Comparison of ENCODE assay signal across 20 cellular contexts in the genomic region with DNA sequence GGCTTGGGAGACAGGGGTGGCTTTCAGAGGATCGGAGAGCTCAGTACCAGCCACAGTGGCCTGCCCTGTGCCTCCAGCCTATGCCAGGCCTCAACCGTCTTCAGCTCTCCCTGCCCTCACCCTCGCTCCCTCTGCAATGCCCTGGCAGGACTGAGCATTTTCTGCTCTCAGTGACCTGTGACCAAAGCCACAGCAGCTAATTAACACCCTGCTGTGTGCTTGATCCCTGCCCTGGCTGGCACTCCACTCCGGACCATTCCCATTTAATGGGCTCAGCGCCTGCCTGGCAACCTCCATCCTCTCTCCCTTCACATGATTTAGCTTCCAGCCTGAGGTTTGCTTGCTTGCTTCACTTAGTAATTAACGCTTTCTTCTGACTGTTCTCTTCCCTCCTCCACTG.
"Had no signal": no experiment of that assay in that cellular context is flagged by ENCODE, and none has a peak within 500 bp of the region (broad histone marks: within the 10 kb centered on the region; RNA-seq: fewer than 3 reads in every experiment).

No MANE protein-coding gene starts in this region.

- H3K4me3 Mint-ChIP-seq: activated CD4-positive, alpha-beta memory T cell treated with anti-CD3 and anti-CD28 coated beads for 36 hours; activated T-cell treated with anti-CD3 and anti-CD28 coated beads, Interleukin-2, amount 50 U/mL, for 4 hours; natural killer cell treated with Interleukin-12 subunit alpha and Interleukin-12 subunit beta and Interleukin-15 and Interleukin-18, amount 100 ng/mL, for 72 hours; T-cell had no signal

- H3K9me3 ChIP-seq: breast epithelium, colonic mucosa had no signal

- H3K9me3 Mint-ChIP-seq: natural killer cell treated with Interleukin-12 subunit alpha and Interleukin-12 subunit beta and Interleukin-15 and Interleukin-18, amount 100 ng/mL, for 72 hours had no signal

- ATAC-seq: activated naive CD4-positive, alpha-beta T cell treated with anti-CD3 and anti-CD28 coated beads, Interleukin-2, amount 50 U/mL, for 72 hours; activated T-cell treated with anti-CD3 and anti-CD28 coated beads, Interleukin-2, amount 50 U/mL, for 4 hours; mucosa of descending colon; natural killer cell treated with Interleukin-12 subunit alpha and Interleukin-12 subunit beta and Interleukin-15 and Interleukin-18, amount 100 ng/mL, for 72 hours; stimulated activated naive CD8-positive, alpha-beta T cell treated with anti-CD3 and anti-CD28 coated beads, Interleukin-15, Interleukin-2, amounts not matched to agents 100 U/mL and 50 U/mL, for 24 hours; T-cell had no signal

- H3K36me3 ChIP-seq: breast epithelium, colonic mucosa, heart right ventricle, thoracic aorta had no signal

- H3K36me3 Mint-ChIP-seq: activated CD4-positive, alpha-beta memory T cell treated with anti-CD3 and anti-CD28 coated beads for 36 hours; natural killer cell treated with Interleukin-12 subunit alpha and Interleukin-12 subunit beta and Interleukin-15 and Interleukin-18, amount 100 ng/mL, for 72 hours; T-cell had no signal

- H3K27me3 ChIP-seq: breast epithelium, colonic mucosa had no signal

- H3K27ac Mint-ChIP-seq: activated CD4-positive, alpha-beta memory T cell treated with anti-CD3 and anti-CD28 coated beads for 36 hours; activated naive CD4-positive, alpha-beta T cell treated with anti-CD3 and anti-CD28 coated beads, Interleukin-2, amount 50 U/mL, for 72 hours; natural killer cell treated with Interleukin-12 subunit alpha and Interleukin-12 subunit beta and Interleukin-15 and Interleukin-18, amount 100 ng/mL, for 72 hours; T-cell had no signal

- H3K4me3 ChIP-seq: breast epithelium, colonic mucosa, heart right ventricle, mucosa of descending colon, thoracic aorta had no signal

- H3K4me1 Mint-ChIP-seq: T-cell had no signal

- H3K27ac ChIP-seq: breast epithelium, colonic mucosa, heart right ventricle, thoracic aorta, VCaP had no signal

- DNase-seq: activated CD4-positive, alpha-beta memory T cell treated with anti-CD3 and anti-CD28 coated beads for 36 hours; activated effector memory CD4-positive, alpha-beta T cell treated with anti-CD3 and anti-CD28 coated beads, Interleukin-2, amount 50 U/mL, for 16 hours; activated T-cell treated with anti-CD3 and anti-CD28 coated beads, Interleukin-2, amount 50 U/mL, for 4 hours; amniotic stem cell; colonic mucosa; effector CD4-positive, alpha-beta T cell; foreskin melanocyte; heart right ventricle; mucosa of descending colon; stimulated activated CD4-positive, alpha-beta T cell treated with anti-CD3 and anti-CD28 coated beads, Interleukin-4, amount 100 ng/mL, for 1 hour; stimulated activated CD8-positive, alpha-beta memory T cell treated with anti-CD3 and anti-CD28 coated beads, Interleukin-4, amount 100 ng/mL, for 48 hours; stimulated activated naive CD8-positive, alpha-beta T cell treated with anti-CD3 and anti-CD28 coated beads, Interleukin-15, Interleukin-2, amounts not matched to agents 100 U/mL and 50 U/mL, for 24 hours; T-cell; T1000 had no signal

- H3K4me1 ChIP-seq: breast epithelium, colonic mucosa, heart right ventricle had no signal

- FAIRE-seq: endothelial cell of umbilical vein had no signal
